In genomic region chr10:49139000-49139865, GRCh38 we compare ENCODE assay signal across 11 cellular contexts. TPM values are rescaled to one million over a fixed set of nuclear protein-coding genes. Genes with fewer than 3 reads are reported as not detected.
DNase-seq lines count a peak whose midpoint lies in the region; ATAC-seq and TF ChIP-seq lines count a peak whose summit lies in the region.
"Had no signal": no experiment of that assay in that cellular context is flagged by ENCODE, and none has a peak within 500 bp of the region (broad histone marks: within the 10 kb centered on the region; RNA-seq: fewer than 3 reads in every experiment).

No MANE protein-coding gene starts in this region.

- H3K4me3 Mint-ChIP-seq in T-cell = no peak overlapping the region

- no peaks in the 10 kb centered on the region for H3K36me3 Mint-ChIP-seq in T-cell

- 61 to 72% methylated on average over 8 of the region's 8 CpGs for WGBS in sigmoid colon, 2 donors

- no peak for TF ChIP-seq CTCF in GM13976 (IDR thresholded peaks at IDR 0.05; ENCODE audit: borderline replicate concordance, control extremely low read depth, extremely low read depth, insufficient read depth, missing control alignments)
- TF ChIP-seq CTCF in foreskin fibroblast (IDR thresholded peaks at IDR 0.05; ENCODE audit: low read depth, low read length) = no peak
- TF ChIP-seq CTCF in sigmoid colon (IDR thresholded peaks at IDR 0.05) = no peak

- peak; percentile 51 for DNase-seq in GM13976 (ENCODE audit: low spot score)
- peak; percentile 6 for DNase-seq in SIG-M5 (lab: John Stamatoyannopoulos, UW)
- peak; percentile 41 to 55 for DNase-seq in foreskin fibroblast
- DNase-seq in sigmoid colon = no peak
- no peak for DNase-seq in T-cell
- no peak for DNase-seq in NCI-H510A treated with DMSO at 0.1 percent for 48 hours (lab: John Stamatoyannopoulos, UW)
- no peak for DNase-seq in HuH-7.5 (ENCODE audit: low spot score)
- DNase-seq: foreskin melanocyte, NCI-H2081 treated with DMSO at 0.1 percent for 48 hours had no signal

- H3K27ac Mint-ChIP-seq in T-cell = no peak overlapping the region

- peak overlapping the region in 20 of 21 experiments; percentile 5 to 91 (median 66) for H3K27ac ChIP-seq in skin epidermis
- H3K27ac ChIP-seq in sigmoid colon = peak overlapping the region in 2 of 4 donors; percentile 32 to 65
- H3K27ac ChIP-seq: neutrophil had no signal

- intact Hi-C loops in sigmoid colon (cut with DNase I) = no loop called here

- H3K4me1 Mint-ChIP-seq in T-cell = peaks cover 0 to 9% (median 0%) of the 10 kb centered on the region in 3 donors

- peak overlapping the region in 1 of 2 donors; percentile 4 for H3K4me3 ChIP-seq in foreskin fibroblast (ENCODE audit: low read depth in 1 of 2, low read length in 2 of 2)
- H3K4me3 ChIP-seq in skin epidermis = no peak overlapping the region
- no peak overlapping the region for H3K4me3 ChIP-seq in sigmoid colon

- H3K27me3 ChIP-seq in sigmoid colon = no peaks in the 10 kb centered on the region
- H3K27me3 ChIP-seq: neutrophil had no signal

- in situ Hi-C loops in GM13976 (cut with MboI; ENCODE audit: low sequenced_read_pairs, unreplicated experiment) = no loop called here

- TF ChIP-seq EP300 in sigmoid colon (IDR thresholded peaks at IDR 0.05) = no peak

- POLR2A ChIA-PET in T-cell (lab: Charles Lee) = no interaction called here

- ATAC-seq in T-cell (replicated peaks in 1 of 4) = no peak

- peaks cover 0 to 4% (median 2%) of the 10 kb centered on the region in 3 donors for H3K9me3 Mint-ChIP-seq in T-cell

- H3K9me3 ChIP-seq in sigmoid colon = no peaks in the 10 kb centered on the region
- H3K9me3 ChIP-seq: neutrophil had no signal

- no peak for TF ChIP-seq POLR2A in sigmoid colon (IDR thresholded peaks at IDR 0.05)

- H3K36me3 ChIP-seq in sigmoid colon = no peaks in the 10 kb centered on the region
- H3K36me3 ChIP-seq: neutrophil had no signal

- no peaks in the 10 kb centered on the region for H3K4me1 ChIP-seq in sigmoid colon

- H3K27me3 Mint-ChIP-seq in T-cell = peaks cover 3 to 15% of the 10 kb centered on the region in 2 donors

- CTCF ChIA-PET in T-cell (lab: Charles Lee) = no interaction called here

RNA-seq across cellular contexts. Expression of gene FAM170B, which starts 5.4 kb away (rescaled TPM):
- not detected for total RNA-seq in sigmoid colon
- not detected for polyA plus RNA-seq in sigmoid colon
- under 1 TPM in 1 of 5 donors, not detected in 4; 0.16 TPM for total RNA-seq in T-cell

RNA-seq across cellular contexts. Expression of gene VSTM4, which starts 23.9 kb away (rescaled TPM):
- total RNA-seq in sigmoid colon = 10 to 100 TPM in 2 of 4 donors, 1 to 10 TPM in 2; 9.5 to 13.3 (median 10.9) TPM
- 1 to 10 TPM in 2 of 3 donors, under 1 TPM in 1; 0.23 to 3.3 (median 1.2) TPM for polyA plus RNA-seq in sigmoid colon
- under 1 TPM in 3 of 5 donors, not detected in 2; 0.09 to 0.19 (median 0.10) TPM for total RNA-seq in T-cell

RNA-seq across cellular contexts. Expression of gene TMEM273, which starts 49.0 kb away (rescaled TPM):
- total RNA-seq in sigmoid colon = 10 to 100 TPM in 2 of 4 donors, 1 to 10 TPM in 2; 8.0 to 17.8 (median 9.9) TPM
- polyA plus RNA-seq in sigmoid colon = 10 to 100 TPM in 2 of 3 donors, 1 to 10 TPM in 1; 5.4 to 15.6 (median 11.1) TPM
- total RNA-seq in T-cell = 10 to 100 TPM in 4 of 5 donors, 1 to 10 TPM in 1; 8.4 to 22.9 (median 15.6) TPM

Comparison
In these comparisons a context has a peak if more than half of its experiments do, and no peak if none do; other contexts are left out.
1. DNase-seq: peak in GM13976 (single experiment), SIG-M5 (single experiment) and foreskin fibroblast (2 of 2); none in sigmoid colon (single experiment), T-cell (0 of 34), NCI-H510A treated with DMSO at 0.1 percent for 48 hours (single experiment) and HuH-7.5 (single experiment).
2. RNA of gene VSTM4, which starts 23.9 kb away (total RNA-seq): 9.5 to 13.3 TPM in sigmoid colon; 0.09 to 0.19 TPM in T-cell; every median in the first group is over 4 times any median in the second.